ENCODE assay signal across 35 cellular contexts in the genomic region with DNA sequence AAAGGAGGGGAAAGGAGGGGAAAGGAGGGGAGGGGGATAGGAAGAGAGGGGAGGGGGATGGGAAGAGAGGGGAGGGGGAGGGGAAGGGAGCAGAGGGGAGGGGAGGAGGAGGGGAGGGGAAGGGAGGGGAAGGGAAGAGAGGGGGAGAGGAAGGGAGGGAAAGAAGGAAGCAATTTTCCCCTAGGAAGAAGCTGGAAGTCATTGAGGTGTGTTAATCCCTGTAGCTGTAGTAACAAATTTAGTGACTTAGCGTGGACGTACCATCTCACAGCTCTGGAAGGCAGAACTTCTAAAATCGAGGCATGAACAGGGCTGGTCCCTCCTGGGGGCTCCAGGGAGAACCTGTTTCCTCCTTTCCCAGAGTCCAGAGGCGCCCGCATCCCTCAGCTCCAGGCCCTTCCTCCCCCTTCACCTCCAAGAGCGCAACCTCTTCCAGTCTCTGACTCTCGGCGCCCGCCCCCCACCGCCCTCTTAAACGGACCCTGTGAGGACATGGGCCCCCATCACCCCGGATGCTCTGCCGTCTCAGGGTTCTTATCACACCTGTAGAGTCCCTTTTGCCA. TPM values are rescaled to one million over a fixed set of nuclear protein-coding genes. Genes with fewer than 3 reads are reported as not detected.
"Had no signal": no experiment of that assay in that cellular context is flagged by ENCODE, and none has a peak within 500 bp of the region (broad histone marks: within the 10 kb centered on the region; RNA-seq: fewer than 3 reads in every experiment).

No MANE protein-coding gene starts in this region.

- H3K27ac Mint-ChIP-seq: activated CD8-positive, alpha-beta T cell treated with anti-CD3 and anti-CD28 coated beads for 36 hours; activated naive CD8-positive, alpha-beta T cell treated with anti-CD3 and anti-CD28 coated beads, Interleukin-2, amount 10 ng/mL, durations not matched to agents 7 days and 5 days; activated T-cell treated with anti-CD3 and anti-CD28 coated beads, Interleukin-2, amount 50 U/mL, for 72 hours; activated T-helper 17 cell treated with anti-CD3 and anti-CD28 coated beads, Interleukin-2, amount 50 U/mL, for 72 hours; T-cell had no signal

- H3K27me3 Mint-ChIP-seq: activated naive CD8-positive, alpha-beta T cell treated with anti-CD3 and anti-CD28 coated beads, Interleukin-2, amount 10 ng/mL, durations not matched to agents 7 days and 5 days; central memory CD8-positive, alpha-beta T cell had no signal

- H3K9me3 Mint-ChIP-seq: activated CD8-positive, alpha-beta T cell treated with anti-CD3 and anti-CD28 coated beads for 36 hours; activated naive CD4-positive, alpha-beta T cell treated with anti-CD3 and anti-CD28 coated beads, Interleukin-2, amount 50 U/mL, for 24 hours; activated T-cell treated with anti-CD3 and anti-CD28 coated beads, Interleukin-2, amount 50 U/mL, for 72 hours; activated T-helper 17 cell treated with anti-CD3 and anti-CD28 coated beads, Interleukin-2, amount 50 U/mL, for 72 hours; central memory CD8-positive, alpha-beta T cell; T-cell had no signal

- DNase-seq: activated CD4-positive, alpha-beta T cell treated with anti-CD3 and anti-CD28 coated beads for 1 hour; activated CD4-positive, alpha-beta T cell treated with anti-CD3 and anti-CD28 coated beads for 48 hours; activated CD4-positive, CD25-positive, alpha-beta regulatory T cell; activated CD8-positive, alpha-beta T cell treated with anti-CD3 and anti-CD28 coated beads for 36 hours; activated effector memory CD4-positive, alpha-beta T cell treated with anti-CD3 and anti-CD28 coated beads, Interleukin-2, amount 50 U/mL, for 16 hours; activated naive CD4-positive, alpha-beta T cell; activated naive CD8-positive, alpha-beta T cell treated with anti-CD3 and anti-CD28 coated beads, Interleukin-2, amount 10 ng/mL, durations not matched to agents 7 days and 5 days; activated T-cell treated with anti-CD3 and anti-CD28 coated beads, Interleukin-2, amount 50 U/mL, for 1 hour; activated T-cell treated with anti-CD3 and anti-CD28 coated beads, Interleukin-2, amount 50 U/mL, for 72 hours; amygdala; Karpas-422; NCI-H1105; NCI-H1417 treated with DMSO at 0.1 percent for 48 hours; NCI-H187 treated with DMSO at 0.1 percent for 48 hours; NCI-H2081 treated with DMSO at 0.1 percent for 48 hours; NCI-H226; NCI-H446 treated with DMSO at 0.1 percent for 48 hours; NCI-H524; PC-3; SIG-M5; T-cell; T-helper 2 cell; T-helper 9 cell; WERI-Rb-1 had no signal

- H3K4me3 ChIP-seq: ascending aorta, cardiac muscle cell had no signal

- H3K4me1 Mint-ChIP-seq: activated naive CD4-positive, alpha-beta T cell treated with anti-CD3 and anti-CD28 coated beads, Interleukin-2, amount 50 U/mL, for 24 hours; activated T-helper 17 cell treated with anti-CD3 and anti-CD28 coated beads, Interleukin-2, amount 50 U/mL, for 72 hours had no signal

- H3K36me3 Mint-ChIP-seq: activated naive CD4-positive, alpha-beta T cell treated with anti-CD3 and anti-CD28 coated beads, Interleukin-2, amount 50 U/mL, for 24 hours; activated naive CD8-positive, alpha-beta T cell treated with anti-CD3 and anti-CD28 coated beads, Interleukin-2, amount 10 ng/mL, durations not matched to agents 7 days and 5 days; T-cell had no signal

- H3K27ac ChIP-seq: ascending aorta, cardiac muscle cell, RWPE1, WERI-Rb-1 had no signal

- FAIRE-seq: RCC 7860 had no signal

- ATAC-seq: activated CD8-positive, alpha-beta T cell treated with anti-CD3 and anti-CD28 coated beads for 36 hours; activated T-helper 17 cell treated with anti-CD3 and anti-CD28 coated beads, Interleukin-2, amount 50 U/mL, for 72 hours; Right ventricle myocardium inferior; T-cell had no signal

- H3K4me3 Mint-ChIP-seq: activated CD8-positive, alpha-beta T cell treated with anti-CD3 and anti-CD28 coated beads for 36 hours; activated naive CD4-positive, alpha-beta T cell treated with anti-CD3 and anti-CD28 coated beads, Interleukin-2, amount 50 U/mL, for 24 hours; activated naive CD8-positive, alpha-beta T cell treated with anti-CD3 and anti-CD28 coated beads, Interleukin-2, amount 10 ng/mL, durations not matched to agents 7 days and 5 days; activated T-cell treated with anti-CD3 and anti-CD28 coated beads, Interleukin-2, amount 50 U/mL, for 72 hours; activated T-helper 17 cell treated with anti-CD3 and anti-CD28 coated beads, Interleukin-2, amount 50 U/mL, for 72 hours; central memory CD8-positive, alpha-beta T cell; T-cell had no signal

- H3K36me3 ChIP-seq: ascending aorta, cardiac muscle cell, WERI-Rb-1 had no signal

- H3K27me3 ChIP-seq: ascending aorta, cardiac muscle cell had no signal

- H3K9me3 ChIP-seq: ascending aorta had no signal

RNA-seq across cellular contexts. Expression of a gene that starts 17.9 kb away (rescaled TPM):
- total RNA-seq: ascending aorta, cardiac muscle cell, chondrocyte, MCF 10A, PC-3, Right ventricle myocardium inferior had no signal

RNA-seq across cellular contexts. Expression of a gene that starts 29.7 kb away (rescaled TPM):
- total RNA-seq: ascending aorta, SK-MEL-5 had no signal
